In genomic region chr16:1979271-1980025, GRCh38 we compare ENCODE assay signal across 11 cellular contexts. TPM values are rescaled to one million over a fixed set of nuclear protein-coding genes. Genes with fewer than 3 reads are reported as not detected.
A peak's percentile ranks its signal among the peaks of the same experiment; 100 is the strongest.
DNase-seq lines count a peak whose midpoint lies in the region; ATAC-seq, FAIRE-seq and TF ChIP-seq lines count a peak whose summit lies in the region.
"Had no signal": no experiment of that assay in that cellular context is flagged by ENCODE, and none has a peak within 500 bp of the region (broad histone marks: within the 10 kb centered on the region; RNA-seq: fewer than 3 reads in every experiment).

No MANE protein-coding gene starts in this region.

- TF ChIP-seq RAD21 in HepG2 (CRISPR knock-in tag; IDR thresholded peaks at IDR 0.05): no peak

- H3K36me3 ChIP-seq in HepG2 (replicated peaks in 1 of 2; ENCODE audit: control insufficient read depth in 1 of 2, insufficient read depth in 2 of 2, low read length in 2 of 2): peaks cover 18 to 30% of the 10 kb centered on the region in 2 experiments; a peak in 3 of 5 replicates
- peaks cover 0 to 31% (median 10%) of the 10 kb centered on the region in 4 donors for H3K36me3 ChIP-seq in right lobe of liver
- H3K36me3 ChIP-seq in vagina: peaks cover 0 to 39% of the 10 kb centered on the region in 2 donors

- TF ChIP-seq CTCF in HepG2 (CRISPR knock-in tag; IDR thresholded peaks at IDR 0.05) (no peak), right lobe of liver (IDR thresholded peaks at IDR 0.05) (no peak), vagina (IDR thresholded peaks at IDR 0.05) (no peak)

- DNase-seq in HepG2 (ENCODE audit: low spot score): no peak
- no peak for DNase-seq in right lobe of liver
- DNase-seq in vagina (ENCODE audit: extremely low spot score in 2 of 2): no peak
- DNase-seq in T-helper 2 cell: no peak
- no peak for DNase-seq in NCI-H2227 treated with DMSO at 0.1 percent for 48 hours (lab: John Stamatoyannopoulos, UW)
- DNase-seq: KBM-7, naive B cell had no signal

- no peak for ATAC-seq in HepG2
- no peak for ATAC-seq in right lobe of liver

- intact Hi-C loops in HepG2 (cut with micrococcal nuclease; ENCODE audit: unreplicated experiment) (no loop called here), right lobe of liver (cut with DNase I) (no loop called here), vagina (cut with DNase I) (no loop called here)

- 97% methylated on average over 59 of the region's 70 CpGs for WGBS in HepG2 (ENCODE audit: low lambda C conversion rate)
- 28% methylated on average over 6 of the region's 70 CpGs for WGBS in right lobe of liver (ENCODE audit: insufficient coverage, low coverage, low lambda C conversion rate, missing lambda C conversion rate)

- H3K79me2 ChIP-seq in HepG2 (ENCODE audit: insufficient read depth, low read length): no peaks in the 10 kb centered on the region

- no TSS peak for BruUV-seq in HepG2 (replicated peaks; lab: Mats Ljungman, UMichigan)

- H4K20me1 ChIP-seq in HepG2 (ENCODE audit: insufficient read depth, low read length): no peaks in the 10 kb centered on the region

- H3K27ac ChIP-seq in HepG2 (ENCODE audit: extremely low read length, insufficient read depth, low read length) (no peak overlapping the region), right lobe of liver (no peak overlapping the region), vagina (peak overlapping the region; percentile 49)
- H3K27ac ChIP-seq: coronary artery had no signal

- H3K9me3 ChIP-seq in HepG2 (ENCODE audit: low read length): no peaks in the 10 kb centered on the region
- H3K9me3 ChIP-seq in right lobe of liver: no peaks in the 10 kb centered on the region
- no peaks in the 10 kb centered on the region for H3K9me3 ChIP-seq in vagina

- in situ Hi-C loops in HepG2 (cut with HindIII; ENCODE audit: extremely low pct_ligation_motif_present, low pct_unique_long_range_greater_than_20kb): no loop called here

- no peak overlapping the region for H3K9ac ChIP-seq in HepG2 (ENCODE audit: insufficient read depth, low read depth, low read length)

- peaks cover 21% of the 10 kb centered on the region for H3K4me1 ChIP-seq in HepG2 (ENCODE audit: insufficient read depth, low read length)
- H3K4me1 ChIP-seq in right lobe of liver: peaks cover 0 to 10% (median 3%) of the 10 kb centered on the region in 4 donors
- peaks cover 20% of the 10 kb centered on the region for H3K4me1 ChIP-seq in vagina

- H3K4me3 ChIP-seq in HepG2 (replicated peaks in 1 of 3; ENCODE audit: insufficient read depth in 1 of 3, low read depth in 2 of 3, low read length in 3 of 3): no peak overlapping the region
- no peak overlapping the region for H3K4me3 ChIP-seq in right lobe of liver
- peak overlapping the region; percentile 17 for H3K4me3 ChIP-seq in iPS-11a (ENCODE audit: low read depth, low read length)
- peak overlapping the region in 1 of 2 donors; percentile 32 for H3K4me3 ChIP-seq in vagina
- H3K4me3 ChIP-seq: coronary artery had no signal

- no peak overlapping the region for H3K4me2 ChIP-seq in HepG2 (ENCODE audit: low read depth, low read length)

- no peak for FAIRE-seq in HepG2 (lab: Jason Lieb, UNC)

- TF ChIP-seq EP300 in HepG2 (IDR thresholded peaks at IDR 0.05; ENCODE audit: low read depth in 2 of 2, low read length in 2 of 2) (no peak), HepG2 (CRISPR knock-in tag; IDR thresholded peaks at IDR 0.05; ENCODE audit: borderline replicate concordance) (no peak)

- no peak overlapping the region for H2AFZ ChIP-seq in HepG2 (ENCODE audit: low read length)

- POLR2A ChIA-PET in HepG2 (lab: Yijun Ruan, JAX): interaction anchor here (1.4 to 6.8 kb wide), 2 partner anchors 15 kb away, joined by 4 to 62 read pairs; partner anchors contain the start of gene RPS2

- TF ChIP-seq POLR2A in HepG2 (IDR thresholded peaks at IDR 0.05; ENCODE audit: insufficient read depth in 1 of 2, low read depth in 2 of 2, low read length in 2 of 2): no peak
- no peak for TF ChIP-seq POLR2A in right lobe of liver (IDR thresholded peaks at IDR 0.05)
- no peak for TF ChIP-seq POLR2A in vagina (IDR thresholded peaks at IDR 0.05)

- H3K27me3 ChIP-seq in HepG2 (ENCODE audit: control insufficient read depth in 1 of 2, insufficient read depth in 2 of 2, low read length in 2 of 2) (no peaks in the 10 kb centered on the region), right lobe of liver (no peaks in the 10 kb centered on the region), vagina (no peaks in the 10 kb centered on the region)

- CTCF ChIA-PET in HepG2 (lab: Yijun Ruan, JAX; ENCODE audit: low intra/inter-chr PET ratio, low total read pairs): no interaction called here

RNA-seq across cellular contexts. Expression of gene NOXO1, which starts 1.8 kb away (rescaled TPM):
- total RNA-seq in HepG2 (2016; rRNA removed; fragmentation: Illumina TruSeq; extraction: Trizol) (0.21 and 1.4 TPM in 2 replicates), right lobe of liver (1 to 10 TPM in 1 of 6 experiments, under 1 TPM in 3, not detected in 2; 0.51 to 1.3 (median 0.60) TPM), vagina (1.2 TPM)
- total RNA-seq in HepG2 (2016; cell fraction: cytosol; rRNA removed; fragmentation: Illumina TruSeq; extraction: Trizol; ENCODE audit: low read depth): 0.40 and 0.97 TPM in 2 replicates
- total RNA-seq in HepG2 (2016; cell fraction: insoluble cytoplasmic fraction; rRNA removed; fragmentation: Illumina TruSeq; extraction: Trizol): 0.22 and 1.1 TPM in 2 replicates
- total RNA-seq in HepG2 (2016; cell fraction: membrane; rRNA removed; fragmentation: Illumina TruSeq; extraction: Trizol): 0.34 and 0.53 TPM in 2 replicates
- total RNA-seq in HepG2 (2016; cell fraction: nucleus; rRNA removed; fragmentation: Illumina TruSeq; extraction: Trizol): 2.4 and 3.1 TPM in 2 replicates
- polyA plus RNA-seq in HepG2 (2011; rRNA removed): 0.69 and 1.4 TPM in 2 replicates
- polyA plus RNA-seq in HepG2 (2011; cell fraction: cytosol; rRNA removed): 0.14 and 0.25 TPM in 2 replicates
- polyA plus RNA-seq in HepG2 (2011; cell fraction: nucleus; rRNA removed): 10.4 and 11.0 TPM in 2 replicates
- 0.12 and 0.55 TPM in 2 replicates for polyA plus RNA-seq in HepG2 (2012)
- polyA plus RNA-seq in HepG2 (2016; cell fraction: cytosol; fragmentation: Illumina TruSeq; extraction: Trizol; ENCODE audit: low read depth): 0.26 and 0.45 TPM in 2 replicates
- polyA plus RNA-seq in HepG2 (2016; cell fraction: insoluble cytoplasmic fraction; fragmentation: Illumina TruSeq; extraction: Trizol; ENCODE audit: low read depth): 0.52 and 0.62 TPM in 2 replicates
- polyA plus RNA-seq in HepG2 (2016; cell fraction: membrane; fragmentation: Illumina TruSeq; extraction: Trizol; ENCODE audit: low read depth): 0.63 and 0.78 TPM in 2 replicates
- polyA plus RNA-seq in HepG2 (2016; cell fraction: nucleus; fragmentation: Illumina TruSeq; extraction: Trizol; ENCODE audit: insufficient read depth, low read depth): 7.2 and 9.5 TPM in 2 replicates
- polyA minus RNA-seq in HepG2 (2011; rRNA and poly(A)+ RNA removed; ENCODE audit: low replicate concordance): 0.12 and 0.28 TPM in 2 replicates
- not detected in 2 replicates for polyA minus RNA-seq in HepG2 (2011; cell fraction: cytosol; rRNA and poly(A)+ RNA removed)
- polyA minus RNA-seq in HepG2 (2011; cell fraction: nucleus; rRNA and poly(A)+ RNA removed): 0.75 and 1.0 TPM in 2 replicates
- total RNA-seq: subcutaneous adipose tissue had no signal
- polyA plus RNA-seq: CD14-positive monocyte had no signal

RNA-seq across cellular contexts. Expression of gene GFER, which starts 4.5 kb away (rescaled TPM):
- total RNA-seq in HepG2 (2016; rRNA removed; fragmentation: Illumina TruSeq; extraction: Trizol): 68.3 and 71.7 TPM in 2 replicates
- total RNA-seq in HepG2 (2016; cell fraction: cytosol; rRNA removed; fragmentation: Illumina TruSeq; extraction: Trizol; ENCODE audit: low read depth): 42.3 and 42.4 TPM in 2 replicates
- 71.7 and 77.6 TPM in 2 replicates for total RNA-seq in HepG2 (2016; cell fraction: insoluble cytoplasmic fraction; rRNA removed; fragmentation: Illumina TruSeq; extraction: Trizol)
- 45.9 and 49.4 TPM in 2 replicates for total RNA-seq in HepG2 (2016; cell fraction: membrane; rRNA removed; fragmentation: Illumina TruSeq; extraction: Trizol)
- total RNA-seq in HepG2 (2016; cell fraction: nucleus; rRNA removed; fragmentation: Illumina TruSeq; extraction: Trizol): 27.4 and 40.1 TPM in 2 replicates
- 28.6 and 35.9 TPM in 2 replicates for polyA plus RNA-seq in HepG2 (2011; rRNA removed)
- 25.2 and 31.0 TPM in 2 replicates for polyA plus RNA-seq in HepG2 (2011; cell fraction: cytosol; rRNA removed)
- polyA plus RNA-seq in HepG2 (2011; cell fraction: nucleus; rRNA removed): 27.0 and 27.5 TPM in 2 replicates
- polyA plus RNA-seq in HepG2 (2012): 28.9 and 37.4 TPM in 2 replicates
- 55.8 and 56.5 TPM in 2 replicates for polyA plus RNA-seq in HepG2 (2016; cell fraction: cytosol; fragmentation: Illumina TruSeq; extraction: Trizol; ENCODE audit: low read depth)
- polyA plus RNA-seq in HepG2 (2016; cell fraction: insoluble cytoplasmic fraction; fragmentation: Illumina TruSeq; extraction: Trizol; ENCODE audit: low read depth): 83.7 and 99.4 TPM in 2 replicates
- polyA plus RNA-seq in HepG2 (2016; cell fraction: membrane; fragmentation: Illumina TruSeq; extraction: Trizol; ENCODE audit: low read depth): 49.1 and 52.1 TPM in 2 replicates
- polyA plus RNA-seq in HepG2 (2016; cell fraction: nucleus; fragmentation: Illumina TruSeq; extraction: Trizol; ENCODE audit: insufficient read depth, low read depth): 66.2 and 67.2 TPM in 2 replicates
- 12.3 and 20.5 TPM in 2 replicates for polyA minus RNA-seq in HepG2 (2011; rRNA and poly(A)+ RNA removed; ENCODE audit: low replicate concordance)
- 16.4 and 18.5 TPM in 2 replicates for polyA minus RNA-seq in HepG2 (2011; cell fraction: cytosol; rRNA and poly(A)+ RNA removed)
- 14.7 and 14.8 TPM in 2 replicates for polyA minus RNA-seq in HepG2 (2011; cell fraction: nucleus; rRNA and poly(A)+ RNA removed)
- total RNA-seq in right lobe of liver: 10 to 100 TPM; 16.1 to 18.6 (median 18.0) TPM
- 11.5 TPM for total RNA-seq in vagina

RNA-seq across cellular contexts. Expression of gene TBL3, which starts 7.6 kb away (rescaled TPM):
- total RNA-seq in HepG2 (2016; rRNA removed; fragmentation: Illumina TruSeq; extraction: Trizol) (31.2 and 38.0 TPM in 2 replicates), right lobe of liver (10 to 100 TPM; 15.8 to 42.4 (median 18.1) TPM), vagina (44.2 TPM)
- total RNA-seq in HepG2 (2016; cell fraction: cytosol; rRNA removed; fragmentation: Illumina TruSeq; extraction: Trizol; ENCODE audit: low read depth): 6.2 and 6.3 TPM in 2 replicates
- 28.7 and 44.0 TPM in 2 replicates for total RNA-seq in HepG2 (2016; cell fraction: insoluble cytoplasmic fraction; rRNA removed; fragmentation: Illumina TruSeq; extraction: Trizol)
- 9.1 and 10.6 TPM in 2 replicates for total RNA-seq in HepG2 (2016; cell fraction: membrane; rRNA removed; fragmentation: Illumina TruSeq; extraction: Trizol)
- 26.8 and 27.8 TPM in 2 replicates for total RNA-seq in HepG2 (2016; cell fraction: nucleus; rRNA removed; fragmentation: Illumina TruSeq; extraction: Trizol)
- polyA plus RNA-seq in HepG2 (2011; rRNA removed): 16.8 and 24.9 TPM in 2 replicates
- polyA plus RNA-seq in HepG2 (2011; cell fraction: cytosol; rRNA removed): 16.1 and 29.4 TPM in 2 replicates
- 117 and 165 TPM in 2 replicates for polyA plus RNA-seq in HepG2 (2011; cell fraction: nucleus; rRNA removed)
- 19.7 and 30.1 TPM in 2 replicates for polyA plus RNA-seq in HepG2 (2012)
- 6.0 and 6.6 TPM in 2 replicates for polyA plus RNA-seq in HepG2 (2016; cell fraction: cytosol; fragmentation: Illumina TruSeq; extraction: Trizol; ENCODE audit: low read depth)
- 21.7 and 29.9 TPM in 2 replicates for polyA plus RNA-seq in HepG2 (2016; cell fraction: insoluble cytoplasmic fraction; fragmentation: Illumina TruSeq; extraction: Trizol; ENCODE audit: low read depth)
- polyA plus RNA-seq in HepG2 (2016; cell fraction: membrane; fragmentation: Illumina TruSeq; extraction: Trizol; ENCODE audit: low read depth): 7.9 and 9.7 TPM in 2 replicates
- 47.3 and 47.9 TPM in 2 replicates for polyA plus RNA-seq in HepG2 (2016; cell fraction: nucleus; fragmentation: Illumina TruSeq; extraction: Trizol; ENCODE audit: insufficient read depth, low read depth)
- 72.5 and 77.5 TPM in 2 replicates for polyA minus RNA-seq in HepG2 (2011; rRNA and poly(A)+ RNA removed; ENCODE audit: low replicate concordance)
- 26.4 and 31.2 TPM in 2 replicates for polyA minus RNA-seq in HepG2 (2011; cell fraction: cytosol; rRNA and poly(A)+ RNA removed)
- 18.5 and 19.3 TPM in 2 replicates for polyA minus RNA-seq in HepG2 (2011; cell fraction: nucleus; rRNA and poly(A)+ RNA removed)

RNA-seq across cellular contexts. Expression of gene SYNGR3, which starts 10.3 kb away (rescaled TPM):
- total RNA-seq in HepG2 (2016; rRNA removed; fragmentation: Illumina TruSeq; extraction: Trizol) (0.58 and 0.97 TPM in 2 replicates), right lobe of liver (under 1 TPM in 1 of 6 experiments, not detected in 5; 0.22 TPM), vagina (8.3 TPM)
- 1.1 and 1.2 TPM in 2 replicates for total RNA-seq in HepG2 (2016; cell fraction: cytosol; rRNA removed; fragmentation: Illumina TruSeq; extraction: Trizol; ENCODE audit: low read depth)
- 0.43 and 1.1 TPM in 2 replicates for total RNA-seq in HepG2 (2016; cell fraction: insoluble cytoplasmic fraction; rRNA removed; fragmentation: Illumina TruSeq; extraction: Trizol)
- total RNA-seq in HepG2 (2016; cell fraction: membrane; rRNA removed; fragmentation: Illumina TruSeq; extraction: Trizol): 1.5 and 2.1 TPM in 2 replicates
- total RNA-seq in HepG2 (2016; cell fraction: nucleus; rRNA removed; fragmentation: Illumina TruSeq; extraction: Trizol): 0.84 and 0.85 TPM in 2 replicates
- polyA plus RNA-seq in HepG2 (2011; rRNA removed): 5.7 and 7.4 TPM in 2 replicates
- 4.4 and 4.8 TPM in 2 replicates for polyA plus RNA-seq in HepG2 (2011; cell fraction: cytosol; rRNA removed)
- 10.2 and 11.3 TPM in 2 replicates for polyA plus RNA-seq in HepG2 (2011; cell fraction: nucleus; rRNA removed)
- 2.5 and 5.3 TPM in 2 replicates for polyA plus RNA-seq in HepG2 (2012)
- 1.00 and 1.2 TPM in 2 replicates for polyA plus RNA-seq in HepG2 (2016; cell fraction: cytosol; fragmentation: Illumina TruSeq; extraction: Trizol; ENCODE audit: low read depth)
- polyA plus RNA-seq in HepG2 (2016; cell fraction: insoluble cytoplasmic fraction; fragmentation: Illumina TruSeq; extraction: Trizol; ENCODE audit: low read depth): 0.64 and 0.72 TPM in 2 replicates
- polyA plus RNA-seq in HepG2 (2016; cell fraction: membrane; fragmentation: Illumina TruSeq; extraction: Trizol; ENCODE audit: low read depth): 1.2 and 1.4 TPM in 2 replicates
- polyA plus RNA-seq in HepG2 (2016; cell fraction: nucleus; fragmentation: Illumina TruSeq; extraction: Trizol; ENCODE audit: insufficient read depth, low read depth): 1.1 and 1.4 TPM in 2 replicates
- 6.2 and 7.1 TPM in 2 replicates for polyA minus RNA-seq in HepG2 (2011; rRNA and poly(A)+ RNA removed; ENCODE audit: low replicate concordance)
- polyA minus RNA-seq in HepG2 (2011; cell fraction: cytosol; rRNA and poly(A)+ RNA removed): 4.1 and 4.4 TPM in 2 replicates
- polyA minus RNA-seq in HepG2 (2011; cell fraction: nucleus; rRNA and poly(A)+ RNA removed): 1.3 and 2.1 TPM in 2 replicates
- total RNA-seq: subcutaneous adipose tissue had no signal

RNA-seq across cellular contexts. Expression of gene RNF151, which starts 12.8 kb away (rescaled TPM):
- total RNA-seq in HepG2 (2016; rRNA removed; fragmentation: Illumina TruSeq; extraction: Trizol) (not detected in 2 replicates), right lobe of liver (not detected), vagina (not detected)
- total RNA-seq in HepG2 (2016; cell fraction: cytosol; rRNA removed; fragmentation: Illumina TruSeq; extraction: Trizol; ENCODE audit: low read depth): not detected in 2 replicates
- total RNA-seq in HepG2 (2016; cell fraction: insoluble cytoplasmic fraction; rRNA removed; fragmentation: Illumina TruSeq; extraction: Trizol): not detected in 2 replicates
- total RNA-seq in HepG2 (2016; cell fraction: membrane; rRNA removed; fragmentation: Illumina TruSeq; extraction: Trizol): not detected in 2 replicates
- not detected in 2 replicates for total RNA-seq in HepG2 (2016; cell fraction: nucleus; rRNA removed; fragmentation: Illumina TruSeq; extraction: Trizol)
- polyA plus RNA-seq in HepG2 (2011; rRNA removed): not detected in 2 replicates
- 0.09 TPM in 1 of 2 replicates, not detected in the other for polyA plus RNA-seq in HepG2 (2011; cell fraction: cytosol; rRNA removed)
- polyA plus RNA-seq in HepG2 (2011; cell fraction: nucleus; rRNA removed): 0.50 TPM in 1 of 2 replicates, not detected in the other
- polyA plus RNA-seq in HepG2 (2012): not detected in 2 replicates
- not detected in 2 replicates for polyA plus RNA-seq in HepG2 (2016; cell fraction: cytosol; fragmentation: Illumina TruSeq; extraction: Trizol; ENCODE audit: low read depth)
- polyA plus RNA-seq in HepG2 (2016; cell fraction: insoluble cytoplasmic fraction; fragmentation: Illumina TruSeq; extraction: Trizol; ENCODE audit: low read depth): not detected in 2 replicates
- not detected in 2 replicates for polyA plus RNA-seq in HepG2 (2016; cell fraction: membrane; fragmentation: Illumina TruSeq; extraction: Trizol; ENCODE audit: low read depth)
- polyA plus RNA-seq in HepG2 (2016; cell fraction: nucleus; fragmentation: Illumina TruSeq; extraction: Trizol; ENCODE audit: insufficient read depth, low read depth): not detected in 2 replicates
- 0.28 TPM in 1 of 2 replicates, not detected in the other for polyA minus RNA-seq in HepG2 (2011; rRNA and poly(A)+ RNA removed; ENCODE audit: low replicate concordance)
- not detected in 2 replicates for polyA minus RNA-seq in HepG2 (2011; cell fraction: cytosol; rRNA and poly(A)+ RNA removed)
- not detected in 2 replicates for polyA minus RNA-seq in HepG2 (2011; cell fraction: nucleus; rRNA and poly(A)+ RNA removed)
- total RNA-seq: subcutaneous adipose tissue had no signal
- polyA plus RNA-seq: CD14-positive monocyte had no signal
